Comparison of ENCODE assay signal across 9 cellular contexts in the genomic region with DNA sequence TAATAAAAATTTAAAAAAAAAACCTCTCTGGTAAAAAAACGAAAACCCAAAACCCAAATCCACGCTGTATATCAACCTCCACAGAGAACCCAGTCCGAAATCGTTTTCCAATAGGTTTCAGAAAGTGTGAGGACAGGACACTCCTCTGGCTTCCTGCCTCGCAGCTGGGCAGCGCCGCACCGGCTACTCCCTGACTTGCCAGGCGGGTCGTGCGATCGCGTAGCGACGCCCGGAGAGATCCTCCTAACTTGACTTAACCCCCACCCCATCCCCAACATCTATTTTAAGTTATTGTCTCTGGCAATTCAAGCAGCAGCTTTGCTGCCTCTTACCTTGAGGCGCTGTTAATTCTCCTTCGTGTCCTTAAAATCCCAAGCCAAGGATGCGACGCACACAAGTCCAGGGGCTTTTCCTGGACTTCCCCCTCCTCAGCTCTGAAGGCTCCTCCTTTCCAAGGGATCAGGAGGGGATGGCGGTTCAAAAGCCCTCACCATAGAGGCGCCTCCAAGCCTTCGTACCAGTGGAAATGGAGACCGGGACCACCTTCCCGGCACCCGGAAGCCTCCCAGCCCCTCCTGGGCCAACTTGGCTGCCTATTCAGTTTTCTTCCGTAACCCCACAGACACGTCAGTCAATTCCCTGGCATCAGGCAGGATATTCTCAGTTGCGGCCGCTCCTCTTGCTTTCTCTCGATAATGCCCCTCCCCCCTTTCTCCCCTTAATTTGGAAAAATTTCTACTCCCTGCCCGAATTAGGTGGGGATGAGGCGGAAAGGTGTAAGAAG. TPM values are rescaled to one million over a fixed set of nuclear protein-coding genes. Genes with fewer than 3 reads are reported as not detected.
DNase-seq lines count a peak whose midpoint lies in the region; ATAC-seq and TF ChIP-seq lines count a peak whose summit lies in the region.
"Had no signal": no experiment of that assay in that cellular context is flagged by ENCODE, and none has a peak within 500 bp of the region (broad histone marks: within the 10 kb centered on the region; RNA-seq: fewer than 3 reads in every experiment).

No MANE protein-coding gene starts in this region.

- H3K4me1 ChIP-seq in mucosa of descending colon (ENCODE audit: low read depth): peaks cover 6% of the 10 kb centered on the region
- peaks cover 0 to 33% (median 19%) of the 10 kb centered on the region in 4 donors for H3K4me1 ChIP-seq in tibial artery

- H3K9me3 Mint-ChIP-seq in brain: peaks cover 0 to 5% (median 0%) of the 10 kb centered on the region in 5 experiments

- DNase-seq in GM10248 (ENCODE audit: extremely low spot score) (peak; percentile 12), MG63 (no peak), mucosa of descending colon (no peak), tibial artery (no peak), NAMALWA (ENCODE audit: low spot score) (no peak), amniotic stem cell (lab: John Stamatoyannopoulos, UW) (no peak)

- H3K36me3 ChIP-seq in MG63: no peaks in the 10 kb centered on the region
- H3K36me3 ChIP-seq in mucosa of descending colon (ENCODE audit: low read depth): no peaks in the 10 kb centered on the region
- H3K36me3 ChIP-seq in tibial artery: no peaks in the 10 kb centered on the region

- H3K27ac ChIP-seq in tibial artery: no peak overlapping the region

- H3K9me3 ChIP-seq in MG63: no peaks in the 10 kb centered on the region
- no peaks in the 10 kb centered on the region for H3K9me3 ChIP-seq in mucosa of descending colon
- no peaks in the 10 kb centered on the region for H3K9me3 ChIP-seq in tibial artery

- CTCF ChIA-PET in GM10248 (lab: Yijun Ruan, JAX): interaction anchor here (1.0 to 1.7 kb wide), 3 partner anchors 10 to 16 kb away, joined by 3 to 6 read pairs (median 4); no protein-coding TSS in a partner anchor

- peak overlapping the region; percentile 92 to 98 (median 94) for H3K4me3 Mint-ChIP-seq in brain

- TF ChIP-seq CTCF in GM10248 (IDR thresholded peaks at IDR 0.05; ENCODE audit: control extremely low read depth, extremely low read depth, low read depth, missing control alignments) (no peak), brain (conservative IDR thresholded peaks at IDR 0.05) (no peak), mucosa of descending colon (IDR thresholded peaks at IDR 0.05) (no peak), tibial artery (IDR thresholded peaks at IDR 0.05) (no peak)

- H3K4me1 Mint-ChIP-seq in brain: peaks cover 27% of the 10 kb centered on the region

- H3K27me3 ChIP-seq in MG63 (peaks cover 15% of the 10 kb centered on the region; the same call in 1 of the 2 replicates), tibial artery (peaks cover 0 to 57% of the 10 kb centered on the region in 2 donors)

- POLR2A ChIA-PET in GM10248 (lab: Yijun Ruan, JAX): no interaction called here

- peaks cover 80% of the 10 kb centered on the region for H3K27me3 Mint-ChIP-seq in brain

- H3K36me3 Mint-ChIP-seq in brain: no peaks in the 10 kb centered on the region

- peak overlapping the region; percentile 30 for H3K4me3 ChIP-seq in MG63
- H3K4me3 ChIP-seq in mucosa of descending colon: no peak overlapping the region
- peak overlapping the region in 1 of 2 donors; percentile 37 for H3K4me3 ChIP-seq in tibial artery

- H3K27ac Mint-ChIP-seq in brain: peak overlapping the region in 4 of 5 experiments; percentile 66 to 92 (median 85)

- intact Hi-C loops in mucosa of descending colon (cut with DNase I, micrococcal nuclease): no loop called here
- intact Hi-C loops in tibial artery (cut with DNase I; ENCODE audit: low total_unique reads): no loop called here

- ATAC-seq in mucosa of descending colon (peak; percentile 43), GM21447 (IDR thresholded peaks at IDR 0.05; ENCODE audit: unreplicated experiment) (no peak)

RNA-seq across cellular contexts. Expression of a gene that starts 0.6 kb away (rescaled TPM):
- total RNA-seq in MG63 (2014; rRNA removed; shearing (Covaris generic); ENCODE audit: low replicate concordance): not detected in 2 replicates
- 5.6 TPM for polyA plus RNA-seq in brain (ENCODE audit: insufficient read depth, low read depth, low replicate concordance)
- under 1 TPM in 2 of 3 donors, not detected in 1; 0.12 to 0.13 TPM for total RNA-seq in mucosa of descending colon
- total RNA-seq: endothelial cell of umbilical vein had no signal
